In the genomic region with DNA sequence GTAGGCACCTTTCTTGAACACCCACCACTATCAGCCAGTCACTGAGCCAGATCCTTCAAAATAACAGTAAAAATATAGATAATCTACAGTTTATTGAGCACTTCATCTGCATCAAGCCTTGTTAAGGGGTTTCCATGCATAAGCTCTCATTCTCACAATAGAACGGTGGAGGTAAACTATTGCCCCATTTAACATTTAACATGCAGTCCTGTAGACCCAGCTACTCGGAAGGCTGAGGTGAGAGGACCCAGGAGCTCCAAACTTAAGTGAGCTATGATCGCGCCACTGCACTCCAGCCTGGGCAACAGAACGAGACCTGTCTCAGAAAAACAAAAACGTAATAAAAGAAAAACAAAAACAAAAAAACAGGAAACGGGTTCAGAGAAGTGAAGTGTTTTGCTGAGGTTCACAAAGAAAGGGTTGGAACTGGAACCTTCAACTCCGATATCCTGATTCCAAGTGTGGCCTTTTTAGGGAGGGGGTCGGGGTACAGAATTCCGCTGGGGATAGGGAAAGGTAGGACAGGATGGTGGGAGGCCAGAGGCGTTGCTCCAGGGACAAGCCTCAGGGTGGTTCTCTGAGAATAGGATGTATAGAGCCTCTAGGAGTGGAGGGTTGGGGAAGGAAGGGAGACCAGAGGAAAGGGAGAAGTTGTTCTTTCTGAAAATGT, we compare ENCODE assay signal across 8 cellular contexts. TPM values are rescaled to one million over a fixed set of nuclear protein-coding genes. Genes with fewer than 3 reads are reported as not detected.
DNase-seq lines count a peak whose midpoint lies in the region; ATAC-seq, FAIRE-seq and TF ChIP-seq lines count a peak whose summit lies in the region.

No MANE protein-coding gene starts in this region.

- H3K4me3 ChIP-seq in cardiac muscle cell (peak overlapping the region; percentile 4), lower lobe of right lung (peak overlapping the region; percentile 62)

- H3K27ac ChIP-seq in cardiac muscle cell (peak overlapping the region; percentile 71), angular gyrus (ENCODE audit: low read depth, low read length) (peak overlapping the region; percentile 87), lower lobe of right lung (peak overlapping the region; percentile 86)

- peak overlapping the region; percentile 92 for H3K27ac Mint-ChIP-seq in type B pancreatic cell

- no peak for TF ChIP-seq CTCF in cardiac muscle cell (IDR thresholded peaks at IDR 0.05; ENCODE audit: low read depth, low read length)
- no peak for TF ChIP-seq CTCF in lower lobe of right lung (IDR thresholded peaks at IDR 0.05)
- no peak for TF ChIP-seq CTCF in type B pancreatic cell (conservative IDR thresholded peaks at IDR 0.05)
- no peak for TF ChIP-seq CTCF in D721Med (IDR thresholded peaks at IDR 0.05; ENCODE audit: insufficient read depth, missing control alignments)

- H3K36me3 ChIP-seq in cardiac muscle cell = no peaks in the 10 kb centered on the region
- H3K36me3 ChIP-seq in lower lobe of right lung = no peaks in the 10 kb centered on the region

- no peak for ATAC-seq in left ventricle myocardium superior
- ATAC-seq in lower lobe of right lung = no peak

- no peaks in the 10 kb centered on the region for H3K9me3 Mint-ChIP-seq in type B pancreatic cell

- H3K36me3 Mint-ChIP-seq in type B pancreatic cell = no peaks in the 10 kb centered on the region

- peaks cover 33% of the 10 kb centered on the region for H3K4me1 ChIP-seq in cardiac muscle cell (ENCODE audit: low read depth)
- H3K4me1 ChIP-seq in lower lobe of right lung = peaks cover 55% of the 10 kb centered on the region

- peaks cover 28% of the 10 kb centered on the region for H3K4me1 Mint-ChIP-seq in type B pancreatic cell (ENCODE audit: unreplicated experiment)

- H3K4me3 Mint-ChIP-seq in type B pancreatic cell = peak overlapping the region; percentile 87

- H3K27me3 Mint-ChIP-seq in type B pancreatic cell = no peaks in the 10 kb centered on the region

- DNase-seq in cardiac muscle cell (ENCODE audit: low read depth in 1 of 2, low spot score in 1 of 2) (no peak), left ventricle myocardium superior (no peak), lower lobe of right lung (no peak), type B pancreatic cell (ENCODE audit: extremely low spot score, unreplicated experiment) (no peak), D721Med (ENCODE audit: insufficient read length, low spot score) (no peak), RCC 7860 (ENCODE audit: low spot score) (no peak), NOMO-1 treated with dmso at 0.1 percent for 144 hours (lab: John Stamatoyannopoulos, UW; ENCODE audit: unreplicated experiment) (no peak)

- intact Hi-C loops in left ventricle myocardium superior (cut with micrococcal nuclease) = no loop called here
- intact Hi-C loops in lower lobe of right lung (cut with DNase I) = no loop called here

- H3K27me3 ChIP-seq in cardiac muscle cell (no peaks in the 10 kb centered on the region), lower lobe of right lung (ENCODE audit: low read depth) (no peaks in the 10 kb centered on the region)

- no peaks in the 10 kb centered on the region for H3K9me3 ChIP-seq in cardiac muscle cell (ENCODE audit: low read depth)
- no peaks in the 10 kb centered on the region for H3K9me3 ChIP-seq in lower lobe of right lung

- FAIRE-seq in D721Med (lab: Jason Lieb, UNC) (no peak), RCC 7860 (lab: Jason Lieb, UNC) (no peak)

RNA-seq across cellular contexts. Expression of a gene that starts 11.6 kb away (rescaled TPM):
- 22.3 and 24.6 TPM in 2 replicates for total RNA-seq in cardiac muscle cell
- polyA plus RNA-seq in cardiac muscle cell = 24.5 and 24.8 TPM in 2 replicates
- 2.7 TPM for total RNA-seq in left ventricle myocardium superior
- 13.1 TPM for total RNA-seq in lower lobe of right lung
- 21.5 and 40.2 TPM in 2 replicates for total RNA-seq in type B pancreatic cell (ENCODE audit: low replicate concordance)

RNA-seq across cellular contexts. Expression of a gene that starts 11.8 kb away (rescaled TPM):
- 1,032 and 1,070 TPM in 2 replicates for total RNA-seq in cardiac muscle cell
- polyA plus RNA-seq in cardiac muscle cell = 966 and 1,056 TPM in 2 replicates
- total RNA-seq in left ventricle myocardium superior = 449 TPM
- 109 TPM for total RNA-seq in lower lobe of right lung
- total RNA-seq in type B pancreatic cell (ENCODE audit: low replicate concordance) = 143 and 144 TPM in 2 replicates

RNA-seq across cellular contexts. Expression of a gene that starts 14.9 kb away (rescaled TPM):
- total RNA-seq in cardiac muscle cell (51.9 and 72.3 TPM in 2 replicates), left ventricle myocardium superior (62.3 TPM), lower lobe of right lung (68.9 TPM), type B pancreatic cell (ENCODE audit: low replicate concordance) (60.3 and 90.2 TPM in 2 replicates)
- polyA plus RNA-seq in cardiac muscle cell = 117 and 137 TPM in 2 replicates
